In genomic region chr6:73314577-73315492, GRCh38 we compare ENCODE assay signal across 19 cellular contexts. TPM values are rescaled to one million over a fixed set of nuclear protein-coding genes. Genes with fewer than 3 reads are reported as not detected.
A peak's percentile ranks its signal among the peaks of the same experiment; 100 is the strongest.
DNase-seq lines count a peak whose midpoint lies in the region; ATAC-seq and TF ChIP-seq lines count a peak whose summit lies in the region.
"Had no signal": no experiment of that assay in that cellular context is flagged by ENCODE, and none has a peak within 500 bp of the region (broad histone marks: within the 10 kb centered on the region; RNA-seq: fewer than 3 reads in every experiment).

No MANE protein-coding gene starts in this region.

- no peaks in the 10 kb centered on the region for H3K9me3 ChIP-seq in mammary epithelial cell (replicated peaks; ENCODE audit: insufficient read depth, low read length)
- H3K9me3 ChIP-seq: upper lobe of left lung had no signal

- in situ Hi-C loops in mammary epithelial cell (cut with MboI; ENCODE audit: low sequenced_read_pairs in 2 of 2): no loop called here

- H3K36me3 Mint-ChIP-seq in MCF 10A (ENCODE audit: insufficient read depth, unreplicated experiment): peaks cover 5% of the 10 kb centered on the region
- H3K36me3 Mint-ChIP-seq in dendritic cell treated with granulocyte-macrophage colony-stimulating factor and Interleukin-4, amounts not matched to agents 40 ng/mL and 50 ng/mL, for 4 days (ENCODE audit: low read depth): peaks cover 6% of the 10 kb centered on the region
- H3K36me3 Mint-ChIP-seq in memory B cell: peaks cover 3% of the 10 kb centered on the region

- 38% methylated on average over 22 of the region's 61 CpGs for WGBS in mammary epithelial cell (ENCODE audit: low coverage, missing lambda C conversion rate)
- WGBS in urinary bladder: 14% methylated on average over 61 of the region's 61 CpGs

- peaks cover 8% of the 10 kb centered on the region for H3K27me3 ChIP-seq in mammary epithelial cell (ENCODE audit: insufficient read depth, low read length)
- H3K27me3 ChIP-seq: hepatocyte had no signal

- H3K27me3 Mint-ChIP-seq in MCF 10A (ENCODE audit: insufficient read depth, unreplicated experiment) (no peaks in the 10 kb centered on the region), memory B cell (peaks cover 19% of the 10 kb centered on the region)
- peaks cover 61% of the 10 kb centered on the region for H3K27me3 Mint-ChIP-seq in dendritic cell treated with granulocyte-macrophage colony-stimulating factor and Interleukin-4, amounts not matched to agents 40 ng/mL and 50 ng/mL, for 4 days

- peak overlapping the region; percentile 14 for H3K4me2 ChIP-seq in mammary epithelial cell (ENCODE audit: insufficient read depth, low read depth, low read length)
- H3K4me2 ChIP-seq: hepatocyte had no signal

- BruUV-seq in mammary epithelial cell (replicated peaks; lab: Mats Ljungman, UMichigan): no TSS peak
- no TSS peak for BruUV-seq in MCF 10A (replicated peaks; lab: Mats Ljungman, UMichigan)

- DNase-seq in mammary epithelial cell: no peak
- no peak for DNase-seq in MCF 10A (ENCODE audit: unreplicated experiment)
- peak in 1 of 2 donors; percentile 14 for DNase-seq in memory B cell (ENCODE audit: low spot score in 2 of 2)
- DNase-seq in NCI-H146 (lab: John Stamatoyannopoulos, UW): no peak
- no peak for DNase-seq in NOMO-1 treated with dmso at 0.1 percent for 144 hours (lab: John Stamatoyannopoulos, UW; ENCODE audit: unreplicated experiment)
- DNase-seq: ACHN; amniotic stem cell; effector CD8-positive, alpha-beta T cell; midbrain; NCI-H1417 treated with DMSO at 0.1 percent for 48 hours; NCI-H510A; RPMI8226; T1000 had no signal

- H3K27ac Mint-ChIP-seq in MCF 10A (ENCODE audit: low read depth, unreplicated experiment) (no peak overlapping the region), memory B cell (no peak overlapping the region)
- H3K27ac Mint-ChIP-seq in dendritic cell treated with granulocyte-macrophage colony-stimulating factor and Interleukin-4, amounts not matched to agents 40 ng/mL and 50 ng/mL, for 4 days: no peak overlapping the region

- H3K4me3 ChIP-seq in mammary epithelial cell (replicated peaks in 1 of 3; ENCODE audit: insufficient read depth in 1 of 3, low read depth in 2 of 3, low read length in 3 of 3): no peak overlapping the region
- H3K4me3 ChIP-seq in urinary bladder (ENCODE audit: low read depth, low read length): peak overlapping the region; percentile 25
- H3K4me3 ChIP-seq: hepatocyte, upper lobe of left lung had no signal

- H4K20me1 ChIP-seq in mammary epithelial cell (ENCODE audit: insufficient read depth, low read length): no peaks in the 10 kb centered on the region

- dilution Hi-C loops in mammary epithelial cell (cut with HindIII; ENCODE audit: low sequenced_read_pairs): no loop called here

- intact Hi-C loops in mammary epithelial cell (cut with micrococcal nuclease): no loop called here
- intact Hi-C loops in MCF 10A (cut with micrococcal nuclease): no loop called here
- intact Hi-C loops in dendritic cell treated with granulocyte-macrophage colony-stimulating factor and Interleukin-4, amounts not matched to agents 40 ng/mL and 50 ng/mL, for 4 days (cut with micrococcal nuclease): no loop called here

- POLR2A ChIA-PET in MCF 10A (lab: Yijun Ruan, JAX): no interaction called here

- no peak overlapping the region for H3K4me3 Mint-ChIP-seq in MCF 10A (ENCODE audit: unreplicated experiment)
- H3K4me3 Mint-ChIP-seq in dendritic cell treated with granulocyte-macrophage colony-stimulating factor and Interleukin-4, amounts not matched to agents 40 ng/mL and 50 ng/mL, for 4 days: peak overlapping the region; percentile 32
- H3K4me3 Mint-ChIP-seq in memory B cell: peak overlapping the region; percentile 29

- H3K79me2 ChIP-seq in mammary epithelial cell (ENCODE audit: insufficient read depth, low read length): no peaks in the 10 kb centered on the region
- H3K79me2 ChIP-seq: hepatocyte had no signal

- ATAC-seq in memory B cell (ENCODE audit: low read depth) (no peak), GM19351 (IDR thresholded peaks at IDR 0.05; ENCODE audit: unreplicated experiment) (no peak)

- H3K36me3 ChIP-seq in mammary epithelial cell (ENCODE audit: insufficient read depth, low read length) (no peaks in the 10 kb centered on the region), urinary bladder (ENCODE audit: insufficient read depth) (no peaks in the 10 kb centered on the region)
- H3K36me3 ChIP-seq: upper lobe of left lung had no signal

- H3K4me1 ChIP-seq in mammary epithelial cell (ENCODE audit: insufficient read depth, low read length) (peaks cover 8% of the 10 kb centered on the region), urinary bladder (ENCODE audit: insufficient read depth) (no peaks in the 10 kb centered on the region)

- no peaks in the 10 kb centered on the region for H3K4me1 Mint-ChIP-seq in MCF 10A (ENCODE audit: insufficient read depth, unreplicated experiment)
- H3K4me1 Mint-ChIP-seq in dendritic cell treated with granulocyte-macrophage colony-stimulating factor and Interleukin-4, amounts not matched to agents 40 ng/mL and 50 ng/mL, for 4 days (ENCODE audit: low read depth): peaks cover 17% of the 10 kb centered on the region
- peaks cover 3% of the 10 kb centered on the region for H3K4me1 Mint-ChIP-seq in memory B cell

- no peak for TF ChIP-seq CTCF in mammary epithelial cell (conservative IDR thresholded peaks at IDR 0.05 in 1 of 2, IDR thresholded peaks at IDR 0.05 in 1 of 2; ENCODE audit: extremely low read depth in 1 of 2, insufficient read depth in 1 of 2, low read depth in 1 of 2, low read length in 2 of 2)
- no peak for TF ChIP-seq CTCF in MCF 10A (IDR thresholded peaks at IDR 0.05; ENCODE audit: unreplicated experiment)

- CTCF ChIA-PET in mammary epithelial cell (lab: Charles Lee; ENCODE audit: low non-redundant PET): no interaction called here
- CTCF ChIA-PET in MCF 10A (lab: Yijun Ruan, JAX): interaction anchor here (0.5 to 2.3 kb wide), 5 partner anchors 9 to 29 kb away, joined by 3 to 11 read pairs (median 3); no protein-coding TSS in a partner anchor

- H3K27ac ChIP-seq in mammary epithelial cell (ENCODE audit: insufficient read depth, low read depth, low read length) (no peak overlapping the region), urinary bladder (ENCODE audit: low read depth) (no peak overlapping the region)
- H3K27ac ChIP-seq: hepatocyte, upper lobe of left lung had no signal

- H3K9me3 Mint-ChIP-seq in MCF 10A (ENCODE audit: unreplicated experiment) (no peaks in the 10 kb centered on the region), memory B cell (peaks cover 3% of the 10 kb centered on the region)
- peaks cover 9% of the 10 kb centered on the region for H3K9me3 Mint-ChIP-seq in dendritic cell treated with granulocyte-macrophage colony-stimulating factor and Interleukin-4, amounts not matched to agents 40 ng/mL and 50 ng/mL, for 4 days

- H2AFZ ChIP-seq in mammary epithelial cell (ENCODE audit: low read depth, low read length): peak overlapping the region; percentile 44
- H2AFZ ChIP-seq: hepatocyte had no signal

- no peak overlapping the region for H3K9ac ChIP-seq in mammary epithelial cell (ENCODE audit: insufficient read depth, low read length)

RNA-seq across cellular contexts. Expression of gene DPPA5, which starts 39.2 kb away (rescaled TPM):
- total RNA-seq in mammary epithelial cell: not detected
- polyA plus RNA-seq in mammary epithelial cell: not detected
- not detected for polyA minus RNA-seq in mammary epithelial cell
- total RNA-seq in MCF 10A (2022): not detected in 2 replicates
- not detected for total RNA-seq in urinary bladder
- polyA plus RNA-seq in urinary bladder: not detected
- total RNA-seq: hepatocyte, pulmonary artery endothelial cell, upper lobe of left lung had no signal
- polyA plus RNA-seq: hepatocyte had no signal

RNA-seq across cellular contexts. Expression of gene KHDC3L, which starts 47.6 kb away (rescaled TPM):
- total RNA-seq in mammary epithelial cell (not detected), MCF 10A (2022) (not detected in 2 replicates), urinary bladder (not detected)
- polyA plus RNA-seq in mammary epithelial cell (not detected), urinary bladder (not detected)
- not detected for polyA minus RNA-seq in mammary epithelial cell
- total RNA-seq: hepatocyte, pulmonary artery endothelial cell, upper lobe of left lung had no signal
- polyA plus RNA-seq: hepatocyte had no signal

RNA-seq across cellular contexts. Expression of gene KHDC1, which starts 51.8 kb away (rescaled TPM):
- total RNA-seq in mammary epithelial cell: 1 to 10 TPM in 1 of 2 donors, under 1 TPM in 1; 0.71 to 1.2 TPM
- polyA plus RNA-seq in mammary epithelial cell: 3.6 TPM
- 10.1 TPM for polyA minus RNA-seq in mammary epithelial cell
- total RNA-seq in MCF 10A (2022): 1.3 and 2.6 TPM in 2 replicates
- 2.6 TPM for total RNA-seq in urinary bladder
- 4.2 TPM for polyA plus RNA-seq in urinary bladder

RNA-seq across cellular contexts. Expression of gene OOEP, which starts 54.9 kb away (rescaled TPM):
- total RNA-seq in mammary epithelial cell (under 1 TPM in 1 of 2 donors, not detected in 1; 0.17 TPM), MCF 10A (2022) (not detected in 2 replicates), urinary bladder (not detected)
- polyA plus RNA-seq in mammary epithelial cell (not detected), urinary bladder (0.24 TPM)
- polyA minus RNA-seq in mammary epithelial cell: not detected
- total RNA-seq: hepatocyte, pulmonary artery endothelial cell had no signal
- polyA plus RNA-seq: hepatocyte had no signal
